In genomic region chr11:119029340-119030028, GRCh38 we compare ENCODE assay signal across 8 cellular contexts. TPM values are rescaled to one million over a fixed set of nuclear protein-coding genes. Genes with fewer than 3 reads are reported as not detected.
DNase-seq lines count a peak whose midpoint lies in the region; ATAC-seq and TF ChIP-seq lines count a peak whose summit lies in the region.

No MANE protein-coding gene starts in this region.

- H3K4me1 Mint-ChIP-seq in CD4-positive, alpha-beta memory T cell: peaks cover 17 to 49% (median 22%) of the 10 kb centered on the region in 4 donors

- peak in 4 of 5 donors; percentile 16 to 30 (median 21) for DNase-seq in CD4-positive, alpha-beta memory T cell
- DNase-seq in OCI-M1 (lab: John Stamatoyannopoulos, UW) (peak; percentile 77), brain microvascular endothelial cell (no peak), left lung (peak in 1 of 2 donors; percentile 50), GM19238 (ENCODE audit: insufficient read length, low spot score) (no peak)
- peak; percentile 14 for DNase-seq in stimulated activated CD8-positive, alpha-beta memory T cell treated with anti-CD3 and anti-CD28 coated beads, Interleukin-12 subunit alpha, Interleukin-12 subunit beta, amount 100 ng/mL, for 4 hours (ENCODE audit: low read depth)

- peak; percentile 0 for ATAC-seq in GM21619 (IDR thresholded peaks at IDR 0.05; ENCODE audit: unreplicated experiment)
- peak; percentile 14 for ATAC-seq in left lung
- ATAC-seq in GM19324 (IDR thresholded peaks at IDR 0.05; ENCODE audit: low FRiP score, unreplicated experiment): no peak

- peak overlapping the region; percentile 64 to 93 (median 90) for H3K27ac Mint-ChIP-seq in CD4-positive, alpha-beta memory T cell

- H3K27me3 Mint-ChIP-seq in CD4-positive, alpha-beta memory T cell: no peaks in the 10 kb centered on the region

- peak overlapping the region; percentile 76 for H3K27ac ChIP-seq in CD4-positive, alpha-beta memory T cell (ENCODE audit: low read depth, low read length)
- H3K27ac ChIP-seq in brain microvascular endothelial cell (no peak overlapping the region), left lung (peak overlapping the region; percentile 75 to 82)

- peak overlapping the region; percentile 61 to 91 for H3K4me3 ChIP-seq in CD4-positive, alpha-beta memory T cell (ENCODE audit: low read length in 2 of 2)
- H3K4me3 ChIP-seq in brain microvascular endothelial cell (ENCODE audit: low read depth, low read length) (peak overlapping the region; percentile 88), left lung (peak overlapping the region; percentile 78 to 87)

- H3K36me3 ChIP-seq in CD4-positive, alpha-beta memory T cell (ENCODE audit: insufficient read depth, low read length): peaks cover 12% of the 10 kb centered on the region
- H3K36me3 ChIP-seq in brain microvascular endothelial cell (replicated peaks) (peaks cover 12% of the 10 kb centered on the region), left lung (peaks cover 0 to 27% of the 10 kb centered on the region in 2 donors)

- H3K9me3 ChIP-seq in CD4-positive, alpha-beta memory T cell (ENCODE audit: control insufficient read depth in 1 of 2, low read length in 2 of 2): no peaks in the 10 kb centered on the region
- no peaks in the 10 kb centered on the region for H3K9me3 ChIP-seq in left lung

- CTCF ChIA-PET in CD4-positive, alpha-beta memory T cell (lab: Charles Lee; ENCODE audit: partially characterized antibody): interaction anchor here (1.2 to 3.1 kb wide), 4 partner anchors 11 to 50 kb away, joined by 3 to 16 read pairs (median 4); partner anchors contain the start of genes RPS25, TRAPPC4 and VPS11

- in situ Hi-C loops in brain microvascular endothelial cell (cut with HindIII; ENCODE audit: low pct_ligation_motif_present, low sequenced_read_pairs): no loop called here

- intact Hi-C loops in CD4-positive, alpha-beta memory T cell (cut with micrococcal nuclease): loop anchor here (1.0 to 2.0 kb wide), 6 partner anchors 11 to 101 kb away; partner anchors contain the start of genes CENATAC, HYOU1, RPS25 and TRAPPC4
- intact Hi-C loops in left lung (cut with DNase I): no loop called here

- no peaks in the 10 kb centered on the region for H3K27me3 ChIP-seq in CD4-positive, alpha-beta memory T cell (ENCODE audit: insufficient read depth, low read length)
- no peaks in the 10 kb centered on the region for H3K27me3 ChIP-seq in brain microvascular endothelial cell (replicated peaks)
- no peaks in the 10 kb centered on the region for H3K27me3 ChIP-seq in left lung

- TF ChIP-seq CTCF in brain microvascular endothelial cell (IDR thresholded peaks at IDR 0.05; ENCODE audit: low read depth, low read length, missing control alignments): no peak
- no peak for TF ChIP-seq CTCF in left lung (IDR thresholded peaks at IDR 0.05)

- H3K4me3 Mint-ChIP-seq in CD4-positive, alpha-beta memory T cell: peak overlapping the region; percentile 78 to 91 (median 82)

- POLR2A ChIA-PET in CD4-positive, alpha-beta memory T cell (lab: Charles Lee; ENCODE audit: partially characterized antibody): interaction anchor here (0.6 to 6.2 kb wide), 7 partner anchors 11 to 71 kb away, joined by 3 to 135 read pairs (median 15); partner anchors contain the start of genes CENATAC, HMBS, HYOU1 and RPS25

- no peaks in the 10 kb centered on the region for H3K9me3 Mint-ChIP-seq in CD4-positive, alpha-beta memory T cell

- H3K4me1 ChIP-seq in CD4-positive, alpha-beta memory T cell (ENCODE audit: insufficient read depth, low read length): peaks cover 22% of the 10 kb centered on the region
- H3K4me1 ChIP-seq in left lung: peaks cover 15 to 34% of the 10 kb centered on the region in 2 donors

- peaks cover 10 to 13% of the 10 kb centered on the region in 2 donors for H3K36me3 Mint-ChIP-seq in CD4-positive, alpha-beta memory T cell

RNA-seq across cellular contexts. Expression of gene SLC37A4, which starts 1.2 kb away (rescaled TPM):
- 10 to 100 TPM; 14.6 to 14.8 TPM for total RNA-seq in CD4-positive, alpha-beta memory T cell
- 10 to 100 TPM; 10.6 to 13.0 TPM for polyA plus RNA-seq in CD4-positive, alpha-beta memory T cell
- total RNA-seq in left lung: 10 to 100 TPM; 17.8 to 19.8 TPM

RNA-seq across cellular contexts. Expression of gene TRAPPC4, which starts 10.9 kb away (rescaled TPM):
- total RNA-seq in CD4-positive, alpha-beta memory T cell: 10 to 100 TPM; 89.2 to 97.3 TPM
- polyA plus RNA-seq in CD4-positive, alpha-beta memory T cell: 100 to 1,000 TPM in 1 of 2 donors, 10 to 100 TPM in 1; 92.1 to 116 TPM
- 10 to 100 TPM; 57.1 to 66.3 TPM for total RNA-seq in left lung

RNA-seq across cellular contexts. Expression of gene RPS25, which starts 11.3 kb away (rescaled TPM):
- 1,000 to 10,000 TPM; 2,545 to 2,705 TPM for total RNA-seq in CD4-positive, alpha-beta memory T cell
- 1,000 to 10,000 TPM; 4,676 to 5,786 TPM for polyA plus RNA-seq in CD4-positive, alpha-beta memory T cell
- 100 to 1,000 TPM; 786 to 872 TPM for total RNA-seq in left lung

RNA-seq across cellular contexts. Expression of gene HYOU1, which starts 27.5 kb away (rescaled TPM):
- 100 to 1,000 TPM; 136 to 146 TPM for total RNA-seq in CD4-positive, alpha-beta memory T cell
- 10 to 100 TPM; 24.1 to 27.9 TPM for polyA plus RNA-seq in CD4-positive, alpha-beta memory T cell
- 100 to 1,000 TPM; 147 to 272 TPM for total RNA-seq in left lung

RNA-seq across cellular contexts. Expression of gene CENATAC, which starts 31.5 kb away (rescaled TPM):
- total RNA-seq in CD4-positive, alpha-beta memory T cell: 100 to 1,000 TPM; 109 to 114 TPM
- 10 to 100 TPM; 13.3 to 16.9 TPM for polyA plus RNA-seq in CD4-positive, alpha-beta memory T cell
- 10 to 100 TPM; 34.5 to 53.0 TPM for total RNA-seq in left lung

Comparison
In these comparisons a context has a peak if more than half of its experiments do, and no peak if none do; other contexts are left out.
1. DNase-seq: peak in CD4-positive, alpha-beta memory T cell (4 of 5), OCI-M1 (single experiment) and stimulated activated CD8-positive, alpha-beta memory T cell treated with anti-CD3 and anti-CD28 coated beads, Interleukin-12 subunit alpha, Interleukin-12 subunit beta, amount 100 ng/mL, for 4 hours (single experiment); none in brain microvascular endothelial cell (single experiment) and GM19238 (single experiment).
2. Peak in every context shown above with its lines, with median percentiles within 50 percentile points of each other: H3K4me3 ChIP-seq.